ENCODE assay signal across 19 cellular contexts in genomic region chr9:80059191-80059590, GRCh38.
"Had no signal": no experiment of that assay in that cellular context is flagged by ENCODE, and none has a peak within 500 bp of the region (broad histone marks: within the 10 kb centered on the region; RNA-seq: fewer than 3 reads in every experiment).

No MANE protein-coding gene starts in this region.

- ATAC-seq: effector memory CD8-positive, alpha-beta T cell; foreskin keratinocyte; gastroesophageal sphincter; heart left ventricle; left cardiac atrium; left lung; left ventricle myocardium superior; lower lobe of right lung; naive thymus-derived CD4-positive, alpha-beta T cell had no signal

- H3K4me1 ChIP-seq: colonic mucosa, foreskin keratinocyte, left lung, lower lobe of right lung had no signal

- H3K27me3 Mint-ChIP-seq: dendritic cell treated with granulocyte-macrophage colony-stimulating factor and Interleukin-4, amounts not matched to agents 40 ng/mL and 50 ng/mL, for 4 days; naive thymus-derived CD4-positive, alpha-beta T cell had no signal

- H3K79me2 ChIP-seq: hepatocyte had no signal

- H3K27ac Mint-ChIP-seq: dendritic cell treated with granulocyte-macrophage colony-stimulating factor and Interleukin-4, amounts not matched to agents 40 ng/mL and 50 ng/mL, for 4 days; effector memory CD8-positive, alpha-beta T cell; immature natural killer cell; naive thymus-derived CD4-positive, alpha-beta T cell had no signal

- H3K36me3 ChIP-seq: colonic mucosa, esophagus muscularis mucosa, gastroesophageal sphincter, heart left ventricle, left lung, lower lobe of right lung had no signal

- H3K27ac ChIP-seq: colonic mucosa, esophagus muscularis mucosa, foreskin keratinocyte, gastroesophageal sphincter, heart left ventricle, hepatocyte, left lung, lower lobe of right lung had no signal

- H3K36me3 Mint-ChIP-seq: immature natural killer cell; naive thymus-derived CD4-positive, alpha-beta T cell had no signal

- H3K4me3 Mint-ChIP-seq: dendritic cell treated with granulocyte-macrophage colony-stimulating factor and Interleukin-4, amounts not matched to agents 40 ng/mL and 50 ng/mL, for 4 days; effector memory CD8-positive, alpha-beta T cell; immature natural killer cell; naive thymus-derived CD4-positive, alpha-beta T cell had no signal

- H2AFZ ChIP-seq: hepatocyte had no signal

- H3K9me3 ChIP-seq: colonic mucosa had no signal

- H3K27me3 ChIP-seq: colonic mucosa, esophagus muscularis mucosa, foreskin keratinocyte, gastroesophageal sphincter, heart left ventricle, hepatocyte, left lung had no signal

- H3K4me1 Mint-ChIP-seq: immature natural killer cell; naive thymus-derived CD4-positive, alpha-beta T cell had no signal

- H3K4me3 ChIP-seq: colonic mucosa, esophagus muscularis mucosa, gastroesophageal sphincter, heart left ventricle, hepatocyte, left lung, lower lobe of right lung had no signal

- H3K4me2 ChIP-seq: hepatocyte had no signal

- DNase-seq: colonic mucosa; cortex of kidney; effector CD8-positive, alpha-beta T cell; effector memory CD8-positive, alpha-beta T cell; foreskin keratinocyte; heart left ventricle; hypothalamus; immature natural killer cell; left cardiac atrium; left lung; left ventricle myocardium superior; lower lobe of right lung; mesenchymal stem cell; midbrain; naive thymus-derived CD4-positive, alpha-beta T cell had no signal
